In genomic region chr9:132412089-132412488, GRCh38 we compare ENCODE assay signal across 9 cellular contexts. TPM values are rescaled to one million over a fixed set of nuclear protein-coding genes. Genes with fewer than 3 reads are reported as not detected.
DNase-seq lines count a peak whose midpoint lies in the region; ATAC-seq and TF ChIP-seq lines count a peak whose summit lies in the region.
"Had no signal": no experiment of that assay in that cellular context is flagged by ENCODE, and none has a peak within 500 bp of the region (broad histone marks: within the 10 kb centered on the region; RNA-seq: fewer than 3 reads in every experiment).

No MANE protein-coding gene starts in this region.

- no peak overlapping the region for H3K27ac Mint-ChIP-seq in activated naive CD4-positive, alpha-beta T cell treated with anti-CD3 and anti-CD28 coated beads, Interleukin-2, amount 10 ng/mL, durations not matched to agents 7 days and 5 days

- H3K9me3 Mint-ChIP-seq in activated naive CD4-positive, alpha-beta T cell treated with anti-CD3 and anti-CD28 coated beads, Interleukin-2, amount 10 ng/mL, durations not matched to agents 7 days and 5 days: no peaks in the 10 kb centered on the region

- H3K9me3 ChIP-seq in ovary: no peaks in the 10 kb centered on the region

- WGBS in ovary, 3 donors: 8 to 12% (median 10%) methylated on average over 8 of the region's 8 CpGs

- peaks cover 93% of the 10 kb centered on the region for H3K27me3 Mint-ChIP-seq in activated naive CD4-positive, alpha-beta T cell treated with anti-CD3 and anti-CD28 coated beads, Interleukin-2, amount 10 ng/mL, durations not matched to agents 7 days and 5 days

- peaks cover 7% of the 10 kb centered on the region for H3K4me1 ChIP-seq in ovary (ENCODE audit: insufficient read depth)

- no peaks in the 10 kb centered on the region for H3K27me3 ChIP-seq in ovary

- CTCF ChIA-PET in activated naive CD4-positive, alpha-beta T cell treated with anti-CD3 and anti-CD28 coated beads, Interleukin-2, amount 10 ng/mL, durations not matched to agents 7 days and 5 days (lab: Charles Lee): interaction anchor here (0.5 to 4.1 kb wide), 18 partner anchors 10 to 563 kb away, joined by 3 to 57 read pairs (median 4); no protein-coding TSS in a partner anchor

- DNase-seq in NCI-H345 (lab: John Stamatoyannopoulos, UW) (peak; percentile 19), NCI-H345 treated with DMSO at 0.1 percent for 48 hours (lab: John Stamatoyannopoulos, UW; ENCODE audit: unreplicated experiment) (no peak), left kidney (ENCODE audit: low read depth, low spot score) (peak; percentile 75), ovary (no peak), pons (ENCODE audit: low spot score) (no peak)
- peak; percentile 44 for DNase-seq in activated naive CD4-positive, alpha-beta T cell treated with anti-CD3 and anti-CD28 coated beads, Interleukin-2, amount 10 ng/mL, durations not matched to agents 7 days and 5 days

- no peaks in the 10 kb centered on the region for H3K36me3 Mint-ChIP-seq in activated naive CD4-positive, alpha-beta T cell treated with anti-CD3 and anti-CD28 coated beads, Interleukin-2, amount 10 ng/mL, durations not matched to agents 7 days and 5 days

- intact Hi-C loops in ovary (cut with DNase I): loop anchor here in 3 of 4 donors (10.0 kb wide), 4 partner anchors 57 to 553 kb away; partner anchors contain the start of gene SETX (in 1 of the 3)

- H3K4me3 ChIP-seq in ovary: no peak overlapping the region

- no peak for TF ChIP-seq EP300 in ovary (IDR thresholded peaks at IDR 0.05)

- TF ChIP-seq POLR2A in ovary (IDR thresholded peaks at IDR 0.05): no peak

- no peak for ATAC-seq in GM18520 (IDR thresholded peaks at IDR 0.05; ENCODE audit: unreplicated experiment)

- no peak overlapping the region for H3K27ac ChIP-seq in ovary

- H3K4me3 Mint-ChIP-seq in activated naive CD4-positive, alpha-beta T cell treated with anti-CD3 and anti-CD28 coated beads, Interleukin-2, amount 10 ng/mL, durations not matched to agents 7 days and 5 days: no peak overlapping the region

- H3K4me1 Mint-ChIP-seq in activated naive CD4-positive, alpha-beta T cell treated with anti-CD3 and anti-CD28 coated beads, Interleukin-2, amount 10 ng/mL, durations not matched to agents 7 days and 5 days: peaks cover 25% of the 10 kb centered on the region

- H3K36me3 ChIP-seq in ovary: no peaks in the 10 kb centered on the region

- TF ChIP-seq CTCF in LNCAP (IDR thresholded peaks at IDR 0.05): peak; percentile 59
- TF ChIP-seq CTCF in ovary (IDR thresholded peaks at IDR 0.05): no peak

RNA-seq across cellular contexts. Expression of gene CFAP77, which starts 2.1 kb away (rescaled TPM):
- 10 to 100 TPM in 1 of 7 donors, under 1 TPM in 3, not detected in 3; 0.37 to 13.8 (median 0.71) TPM for total RNA-seq in ovary
- polyA plus RNA-seq in ovary: under 1 TPM in 1 of 2 donors, not detected in 1; 0.11 TPM
- total RNA-seq: activated CD8-positive, alpha-beta memory T cell treated with anti-CD3 and anti-CD28 coated beads for 36 hours had no signal

RNA-seq across cellular contexts. Expression of gene TTF1, which starts 5.4 kb away (rescaled TPM):
- 10 to 100 TPM; 10.1 to 15.3 (median 12.1) TPM for total RNA-seq in ovary
- polyA plus RNA-seq in ovary: 10 to 100 TPM; 11.8 to 15.0 TPM

RNA-seq across cellular contexts. Expression of gene SETX, which starts 57.3 kb away (rescaled TPM):
- total RNA-seq in ovary: 10 to 100 TPM; 31.8 to 51.9 (median 42.5) TPM
- polyA plus RNA-seq in ovary: 10 to 100 TPM; 19.9 to 28.1 TPM

Comparison
In these comparisons a context has a peak if more than half of its experiments do, and no peak if none do; other contexts are left out.
1. DNase-seq: peak in NCI-H345 (single experiment), activated naive CD4-positive, alpha-beta T cell treated with anti-CD3 and anti-CD28 coated beads, Interleukin-2, amount 10 ng/mL, durations not matched to agents 7 days and 5 days (single experiment) and left kidney (single experiment); none in NCI-H345 treated with DMSO at 0.1 percent for 48 hours (single experiment), ovary (0 of 5) and pons (single experiment).